Comparison of ENCODE assay signal across 8 cellular contexts in the genomic region with DNA sequence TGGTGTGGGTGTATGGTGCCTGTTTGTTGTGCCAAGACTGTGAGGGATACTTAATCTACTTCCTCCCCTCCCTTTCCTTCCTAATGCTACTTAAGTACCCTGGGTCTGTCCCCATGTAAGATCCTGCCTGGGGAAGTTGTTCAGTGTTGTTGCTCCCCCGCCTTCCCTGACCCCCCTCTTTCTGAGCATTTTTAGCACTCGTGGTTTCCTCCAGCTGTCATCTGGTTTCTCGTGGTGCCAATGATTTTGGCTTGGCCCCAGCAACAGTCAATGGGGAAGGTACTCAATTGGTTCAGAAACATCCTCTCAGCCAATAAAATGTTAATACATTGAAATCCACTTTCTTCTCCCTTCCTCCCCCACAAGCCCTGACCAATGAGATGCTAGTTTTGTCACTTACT. TPM values are rescaled to one million over a fixed set of nuclear protein-coding genes. Genes with fewer than 3 reads are reported as not detected.
DNase-seq lines count a peak whose midpoint lies in the region; ATAC-seq and TF ChIP-seq lines count a peak whose summit lies in the region.

No MANE protein-coding gene starts in this region.

- H3K4me2 ChIP-seq in OCI-LY7 (ENCODE audit: low read length), result peak overlapping the region; percentile 79

- no peaks in the 10 kb centered on the region for H3K36me3 ChIP-seq in OCI-LY7 (ENCODE audit: insufficient read depth, low read length)
- H3K36me3 ChIP-seq in heart right ventricle, result peaks cover 0 to 13% (median 0%) of the 10 kb centered on the region in 9 donors

- POLR2A ChIA-PET in OCI-LY7 (lab: Charles Lee), result interaction anchor here (0.6 to 3.5 kb wide), 7 partner anchors 17 to 204 kb away, joined by 3 to 17 read pairs (median 4); a partner anchor contains a TSS

- peak; percentile 47 for DNase-seq in A172 (ENCODE audit: low spot score)
- DNase-seq in OCI-LY7 (ENCODE audit: low spot score), result peak; percentile 88
- DNase-seq in activated effector memory CD4-positive, alpha-beta T cell treated with anti-CD3 and anti-CD28 coated beads, Interleukin-2, amount 50 U/mL, for 16 hours, result peak; percentile 87
- DNase-seq in heart right ventricle, result peak; percentile 62 to 91
- DNase-seq in stimulated activated CD4-positive, alpha-beta T cell treated with anti-CD3 and anti-CD28 coated beads, Interleukin-1b, Interleukin-23, amount 100 ng/mL, for 48 hours, result peak; percentile 76
- DNase-seq in DMS53 (lab: John Stamatoyannopoulos, UW), result no peak

- CTCF ChIA-PET in OCI-LY7 (lab: Charles Lee; ENCODE audit: unreplicated experiment), result interaction anchor here (0.7 kb wide), 1 partner anchor 58 kb away, joined by 6 read pairs; no protein-coding TSS in a partner anchor

- H3K9me3 ChIP-seq in OCI-LY7 (ENCODE audit: low read length) (no peaks in the 10 kb centered on the region), heart right ventricle (no peaks in the 10 kb centered on the region)

- BruUV-seq in OCI-LY7 (replicated peaks; lab: Mats Ljungman, UMichigan), result no TSS peak

- no peaks in the 10 kb centered on the region for H3K79me2 ChIP-seq in OCI-LY7 (ENCODE audit: insufficient read depth, low read depth, low read length)

- intact Hi-C loops in OCI-LY7 (cut with micrococcal nuclease; ENCODE audit: unreplicated experiment), result no loop called here
- intact Hi-C loops in heart right ventricle (cut with DNase I), result no loop called here

- H3K4me1 ChIP-seq in OCI-LY7 (ENCODE audit: insufficient read depth, low read length, poor library complexity, severe bottlenecking), result peaks cover 58% of the 10 kb centered on the region
- H3K4me1 ChIP-seq in heart right ventricle, result peaks cover 8 to 94% (median 28%) of the 10 kb centered on the region in 9 donors

- ATAC-seq in GM18907 (IDR thresholded peaks at IDR 0.05; ENCODE audit: unreplicated experiment) (peak; percentile 67), HG03103 (IDR thresholded peaks at IDR 0.05; ENCODE audit: low read depth, unreplicated experiment) (peak; percentile 48), heart right ventricle (peak; percentile 69 to 93 (median 90))

- TF ChIP-seq CTCF in OCI-LY7 (conservative IDR thresholded peaks at IDR 0.05; ENCODE audit: low read length), result no peak
- no peak for TF ChIP-seq CTCF in heart right ventricle (IDR thresholded peaks at IDR 0.05)

- no peaks in the 10 kb centered on the region for H3K9me2 ChIP-seq in OCI-LY7 (ENCODE audit: insufficient read depth, low read length)

- no peaks in the 10 kb centered on the region for H4K20me1 ChIP-seq in OCI-LY7 (ENCODE audit: insufficient read depth, low read length)

- H3K27ac ChIP-seq in OCI-LY7 (ENCODE audit: low read depth, low read length, poor library complexity, severe bottlenecking) (peak overlapping the region; percentile 92), heart right ventricle (peak overlapping the region in 9 of 10 donors; percentile 61 to 88 (median 75))

- 0 to 1% methylated on average over 3 of the region's 3 CpGs for WGBS in heart right ventricle, 2 donors

- peak overlapping the region; percentile 68 for H2AFZ ChIP-seq in OCI-LY7 (ENCODE audit: low read length)

- peak overlapping the region; percentile 45 for H3K4me3 ChIP-seq in OCI-LY7 (ENCODE audit: low read depth, low read length, poor library complexity, severe bottlenecking)
- no peak overlapping the region for H3K4me3 ChIP-seq in heart right ventricle

- H3K27me3 ChIP-seq in heart right ventricle, result no peaks in the 10 kb centered on the region

RNA-seq across cellular contexts. Expression of a gene that starts 8.0 kb away (rescaled TPM):
- 59.5 and 61.1 TPM in 2 replicates for total RNA-seq in A172 (2014; rRNA removed; shearing (Covaris generic))
- 36.2 and 39.1 TPM in 2 replicates for total RNA-seq in OCI-LY7 (2014; rRNA removed; shearing (Covaris generic))
- 41.7 and 49.8 TPM in 2 replicates for total RNA-seq in OCI-LY7 (2022)
- 10 to 100 TPM; 12.1 to 28.9 (median 19.6) TPM for total RNA-seq in heart right ventricle
- 10 to 100 TPM; 11.5 to 25.5 TPM for polyA plus RNA-seq in heart right ventricle

RNA-seq across cellular contexts. Expression of a gene that starts 13.6 kb away (rescaled TPM):
- not detected in 2 replicates for total RNA-seq in A172 (2014; rRNA removed; shearing (Covaris generic))
- 0.03 TPM in 2 replicates for total RNA-seq in OCI-LY7 (2014; rRNA removed; shearing (Covaris generic))
- total RNA-seq in OCI-LY7 (2022) (0.07 and 0.15 TPM in 2 replicates), heart right ventricle (10 to 100 TPM in 6 of 10 donors, 1 to 10 TPM in 4; 1.7 to 86.1 (median 17.7) TPM)
- 10 to 100 TPM in 1 of 2 donors, 1 to 10 TPM in 1; 5.4 to 11.9 TPM for polyA plus RNA-seq in heart right ventricle

RNA-seq across cellular contexts. Expression of a gene that starts 16.9 kb away (rescaled TPM):
- 179 and 197 TPM in 2 replicates for total RNA-seq in A172 (2014; rRNA removed; shearing (Covaris generic))
- 62.9 and 76.4 TPM in 2 replicates for total RNA-seq in OCI-LY7 (2014; rRNA removed; shearing (Covaris generic))
- total RNA-seq in OCI-LY7 (2022) (72.1 and 73.4 TPM in 2 replicates), heart right ventricle (100 to 1,000 TPM; 244 to 370 (median 318) TPM)
- 100 to 1,000 TPM; 121 to 193 TPM for polyA plus RNA-seq in heart right ventricle

RNA-seq across cellular contexts. Expression of a gene that starts 19.1 kb away (rescaled TPM):
- 37.1 and 39.9 TPM in 2 replicates for total RNA-seq in A172 (2014; rRNA removed; shearing (Covaris generic))
- total RNA-seq in OCI-LY7 (2014; rRNA removed; shearing (Covaris generic)), result 40.1 and 42.0 TPM in 2 replicates
- total RNA-seq in OCI-LY7 (2022) (45.5 and 53.2 TPM in 2 replicates), heart right ventricle (10 to 100 TPM in 8 of 10 donors, 1 to 10 TPM in 2; 8.5 to 19.8 (median 15.0) TPM)
- polyA plus RNA-seq in heart right ventricle, result 10 to 100 TPM in 1 of 2 donors, 1 to 10 TPM in 1; 10.0 to 58.5 TPM

RNA-seq across cellular contexts. Expression of a gene that starts 26.0 kb away (rescaled TPM):
- 5.2 and 5.7 TPM in 2 replicates for total RNA-seq in A172 (2014; rRNA removed; shearing (Covaris generic))
- 18.4 and 19.6 TPM in 2 replicates for total RNA-seq in OCI-LY7 (2014; rRNA removed; shearing (Covaris generic))
- total RNA-seq in OCI-LY7 (2022) (29.5 and 34.0 TPM in 2 replicates), heart right ventricle (10 to 100 TPM in 9 of 10 donors, 1 to 10 TPM in 1; 8.8 to 24.0 (median 14.7) TPM)
- 10 to 100 TPM; 13.2 to 22.4 TPM for polyA plus RNA-seq in heart right ventricle
